ENCODE assay signal across 22 cellular contexts in genomic region chr2:28367667-28368416, GRCh38. TPM values are rescaled to one million over a fixed set of nuclear protein-coding genes. Genes with fewer than 3 reads are reported as not detected.
DNase-seq lines count a peak whose midpoint lies in the region; ATAC-seq and TF ChIP-seq lines count a peak whose summit lies in the region.
"Had no signal": no experiment of that assay in that cellular context is flagged by ENCODE, and none has a peak within 500 bp of the region (broad histone marks: within the 10 kb centered on the region; RNA-seq: fewer than 3 reads in every experiment).

No MANE protein-coding gene starts in this region.

- no peaks in the 10 kb centered on the region for H3K79me2 ChIP-seq in PC-9 (ENCODE audit: low read depth)

- peak overlapping the region; percentile 72 for H3K4me3 Mint-ChIP-seq in T-helper 2 cell treated with Interferon-gamma antibody and Interleukin-4, amounts not matched to agents 5 μg/mL and 100 μg/mL, for 36 hours
- peak overlapping the region; percentile 72 to 82 for H3K4me3 Mint-ChIP-seq in effector memory CD8-positive, alpha-beta T cell
- H3K4me3 Mint-ChIP-seq in natural killer cell treated with Interleukin-12 subunit alpha and Interleukin-12 subunit beta and Interleukin-15 and Interleukin-18, amount 100 ng/mL, for 72 hours: no peak overlapping the region
- no peak overlapping the region for H3K4me3 Mint-ChIP-seq in glutamatergic neuron (ENCODE audit: unreplicated experiment)
- H3K4me3 Mint-ChIP-seq: activated naive CD4-positive, alpha-beta T cell treated with anti-CD3 and anti-CD28 coated beads for 36 hours had no signal

- peaks cover 51% of the 10 kb centered on the region for H3K4me1 Mint-ChIP-seq in T-helper 2 cell treated with Interferon-gamma antibody and Interleukin-4, amounts not matched to agents 5 μg/mL and 100 μg/mL, for 36 hours (ENCODE audit: low read depth)
- H3K4me1 Mint-ChIP-seq in effector memory CD8-positive, alpha-beta T cell (ENCODE audit: low read depth in 2 of 2): peaks cover 49 to 61% of the 10 kb centered on the region in 2 donors
- peaks cover 40 to 50% of the 10 kb centered on the region in 2 donors for H3K4me1 Mint-ChIP-seq in natural killer cell treated with Interleukin-12 subunit alpha and Interleukin-12 subunit beta and Interleukin-15 and Interleukin-18, amount 100 ng/mL, for 72 hours (ENCODE audit: low read depth in 2 of 2)
- no peaks in the 10 kb centered on the region for H3K4me1 Mint-ChIP-seq in glutamatergic neuron (ENCODE audit: low read depth, unreplicated experiment)

- no peaks in the 10 kb centered on the region for H4K20me1 ChIP-seq in PC-9 (ENCODE audit: insufficient read depth)

- no peak overlapping the region for H3K4me3 ChIP-seq in PC-9
- H3K4me3 ChIP-seq: SJCRH30, skin epidermis, testis had no signal

- peaks cover 69% of the 10 kb centered on the region for H3K4me1 ChIP-seq in PC-9 (replicated peaks; ENCODE audit: insufficient read depth)
- H3K4me1 ChIP-seq: testis had no signal

- H3K9me2 ChIP-seq in PC-9 (ENCODE audit: insufficient read depth): no peaks in the 10 kb centered on the region

- H2AFZ ChIP-seq in PC-9: no peak overlapping the region

- peaks cover 16% of the 10 kb centered on the region for H3K27me3 Mint-ChIP-seq in T-helper 2 cell treated with Interferon-gamma antibody and Interleukin-4, amounts not matched to agents 5 μg/mL and 100 μg/mL, for 36 hours (ENCODE audit: low read depth)
- H3K27me3 Mint-ChIP-seq in effector memory CD8-positive, alpha-beta T cell: no peaks in the 10 kb centered on the region
- H3K27me3 Mint-ChIP-seq in natural killer cell treated with Interleukin-12 subunit alpha and Interleukin-12 subunit beta and Interleukin-15 and Interleukin-18, amount 100 ng/mL, for 72 hours: no peaks in the 10 kb centered on the region
- H3K27me3 Mint-ChIP-seq in glutamatergic neuron (ENCODE audit: unreplicated experiment): peaks cover 2% of the 10 kb centered on the region

- H3K27ac ChIP-seq in PC-9: peak overlapping the region; percentile 90
- H3K27ac ChIP-seq: 22Rv1, epithelial cell of prostate, KMS-11, testis had no signal

- TF ChIP-seq CTCF in PC-9 (conservative IDR thresholded peaks at IDR 0.05) (no peak), glutamatergic neuron (IDR thresholded peaks at IDR 0.05; ENCODE audit: partially characterized antibody, unreplicated experiment) (no peak)

- H3K27me3 ChIP-seq in PC-9 (ENCODE audit: insufficient read depth, low read depth): no peaks in the 10 kb centered on the region
- H3K27me3 ChIP-seq: SJCRH30, testis had no signal

- H3K9me3 Mint-ChIP-seq in T-helper 2 cell treated with Interferon-gamma antibody and Interleukin-4, amounts not matched to agents 5 μg/mL and 100 μg/mL, for 36 hours: no peaks in the 10 kb centered on the region
- no peaks in the 10 kb centered on the region for H3K9me3 Mint-ChIP-seq in effector memory CD8-positive, alpha-beta T cell
- H3K9me3 Mint-ChIP-seq in natural killer cell treated with Interleukin-12 subunit alpha and Interleukin-12 subunit beta and Interleukin-15 and Interleukin-18, amount 100 ng/mL, for 72 hours: no peaks in the 10 kb centered on the region
- H3K9me3 Mint-ChIP-seq in glutamatergic neuron (ENCODE audit: unreplicated experiment): no peaks in the 10 kb centered on the region
- H3K9me3 Mint-ChIP-seq: activated naive CD4-positive, alpha-beta T cell treated with anti-CD3 and anti-CD28 coated beads for 36 hours had no signal

- no peaks in the 10 kb centered on the region for H3K9me3 ChIP-seq in PC-9 (ENCODE audit: insufficient read depth, low read depth)
- H3K9me3 ChIP-seq: testis had no signal

- no TSS peak for BruUV-seq in PC-9 (replicated peaks; lab: Mats Ljungman, UMichigan)

- peaks cover 47% of the 10 kb centered on the region for H3F3A ChIP-seq in PC-9 (ENCODE audit: insufficient read depth, low read depth)

- POLR2A ChIA-PET in PC-9 (lab: Charles Lee; ENCODE audit: unreplicated experiment): no interaction called here

- peak overlapping the region; percentile 84 for H3K27ac Mint-ChIP-seq in T-helper 2 cell treated with Interferon-gamma antibody and Interleukin-4, amounts not matched to agents 5 μg/mL and 100 μg/mL, for 36 hours
- H3K27ac Mint-ChIP-seq in effector memory CD8-positive, alpha-beta T cell: peak overlapping the region; percentile 95 to 96
- H3K27ac Mint-ChIP-seq in natural killer cell treated with Interleukin-12 subunit alpha and Interleukin-12 subunit beta and Interleukin-15 and Interleukin-18, amount 100 ng/mL, for 72 hours: peak overlapping the region; percentile 87 to 90
- no peak overlapping the region for H3K27ac Mint-ChIP-seq in glutamatergic neuron (ENCODE audit: unreplicated experiment)
- H3K27ac Mint-ChIP-seq: activated naive CD4-positive, alpha-beta T cell treated with anti-CD3 and anti-CD28 coated beads for 36 hours had no signal

- intact Hi-C loops in PC-9 (cut with micrococcal nuclease; ENCODE audit: unreplicated experiment): no loop called here

- H3K36me3 ChIP-seq in PC-9 (ENCODE audit: low read depth): no peaks in the 10 kb centered on the region
- H3K36me3 ChIP-seq: SJCRH30 had no signal

- no peak for DNase-seq in T-helper 2 cell treated with Interferon-gamma antibody and Interleukin-4, amounts not matched to agents 5 μg/mL and 100 μg/mL, for 36 hours (ENCODE audit: low spot score)
- DNase-seq in T-helper 2 cell (no peak), PC-9 (no peak), glutamatergic neuron (no peak), NCI-H146 treated with DMSO at 0.1 percent for 48 hours (lab: John Stamatoyannopoulos, UW; ENCODE audit: unreplicated experiment) (no peak)
- no peak for DNase-seq in effector memory CD8-positive, alpha-beta T cell
- no peak for DNase-seq in natural killer cell treated with Interleukin-12 subunit alpha and Interleukin-12 subunit beta and Interleukin-15 and Interleukin-18, amount 100 ng/mL, for 72 hours (ENCODE audit: low spot score)
- DNase-seq: activated CD8-positive, alpha-beta memory T cell treated with anti-CD3 and anti-CD28 coated beads, Interleukin-2, amount 50 U/mL, for 48 hours; activated naive CD4-positive, alpha-beta T cell treated with anti-CD3 and anti-CD28 coated beads for 36 hours; dermis blood vessel endothelial cell; foreskin melanocyte; NCI-H1092 treated with DMSO at 0.1 percent for 48 hours; NCI-H524; SJCRH30; stimulated activated CD4-positive, alpha-beta T cell treated with anti-CD3 and anti-CD28 coated beads, Interleukin-4, amount 100 ng/mL, for 24 hours; testis had no signal

- H3K4me2 ChIP-seq in PC-9: peak overlapping the region; percentile 72
- H3K4me2 ChIP-seq: KMS-11 had no signal

- no peaks in the 10 kb centered on the region for H3K36me3 Mint-ChIP-seq in T-helper 2 cell treated with Interferon-gamma antibody and Interleukin-4, amounts not matched to agents 5 μg/mL and 100 μg/mL, for 36 hours (ENCODE audit: low read depth)
- H3K36me3 Mint-ChIP-seq in effector memory CD8-positive, alpha-beta T cell (ENCODE audit: insufficient read depth): peaks cover 8% of the 10 kb centered on the region
- no peaks in the 10 kb centered on the region for H3K36me3 Mint-ChIP-seq in natural killer cell treated with Interleukin-12 subunit alpha and Interleukin-12 subunit beta and Interleukin-15 and Interleukin-18, amount 100 ng/mL, for 72 hours
- H3K36me3 Mint-ChIP-seq in glutamatergic neuron (ENCODE audit: unreplicated experiment): no peaks in the 10 kb centered on the region

- ATAC-seq in effector memory CD8-positive, alpha-beta T cell (replicated peaks): no peak
- ATAC-seq in natural killer cell treated with Interleukin-12 subunit alpha and Interleukin-12 subunit beta and Interleukin-15 and Interleukin-18, amount 100 ng/mL, for 72 hours: no peak
- ATAC-seq in HG03108 (IDR thresholded peaks at IDR 0.05; ENCODE audit: unreplicated experiment): no peak
- ATAC-seq: HCT116 had no signal

- CTCF ChIA-PET in PC-9 (lab: Charles Lee): no interaction called here

RNA-seq across cellular contexts. Expression of gene FOSL2, which starts 24.8 kb away (rescaled TPM):
- total RNA-seq in PC-9 (2021): 46.0 and 60.0 TPM in 2 replicates
- total RNA-seq in natural killer cell treated with Interleukin-12 subunit alpha and Interleukin-12 subunit beta and Interleukin-15 and Interleukin-18, amount 100 ng/mL, for 72 hours: 10 to 100 TPM; 44.5 to 52.5 TPM
- total RNA-seq in glutamatergic neuron (ENCODE audit: unreplicated experiment): 2.6 TPM

Comparison
In these comparisons a context has a peak if more than half of its experiments do, and no peak if none do; other contexts are left out.
1. H3K4me3 Mint-ChIP-seq: peak in T-helper 2 cell treated with Interferon-gamma antibody and Interleukin-4, amounts not matched to agents 5 μg/mL and 100 μg/mL, for 36 hours (single experiment) and effector memory CD8-positive, alpha-beta T cell (2 of 2); none in natural killer cell treated with Interleukin-12 subunit alpha and Interleukin-12 subunit beta and Interleukin-15 and Interleukin-18, amount 100 ng/mL, for 72 hours (single experiment) and glutamatergic neuron (single experiment).
2. RNA of gene FOSL2, which starts 24.8 kb away (total RNA-seq): 46.0 to 60.0 TPM in PC-9 and 44.5 to 52.5 TPM in natural killer cell treated with Interleukin-12 subunit alpha and Interleukin-12 subunit beta and Interleukin-15 and Interleukin-18, amount 100 ng/mL, for 72 hours; 2.6 TPM in glutamatergic neuron (single experiment); every median in the first group is over 10 times any median in the second.